Comparison of ENCODE assay signal across 6 cellular contexts in genomic region chr3:46964038-46964590, GRCh38. TPM values are rescaled to one million over a fixed set of nuclear protein-coding genes. Genes with fewer than 3 reads are reported as not detected.
DNase-seq lines count a peak whose midpoint lies in the region; ATAC-seq, FAIRE-seq and TF ChIP-seq lines count a peak whose summit lies in the region.
"Not testable (repeated sequence)": the region's sequence is repeated elsewhere in the genome, so short reads cannot be mapped to it uniquely, and the experiment has no call there.

No MANE protein-coding gene starts in this region.

- FAIRE-seq in kidney (lab: Jason Lieb, UNC), result not testable (repeated sequence)

- POLR2A ChIA-PET in Panc1 (lab: Charles Lee), result not testable (repeated sequence)

- CTCF ChIA-PET in Panc1 (lab: Charles Lee), result not testable (repeated sequence)

- not testable (repeated sequence) for ATAC-seq in Panc1

- not testable (repeated sequence) for H3K9me3 ChIP-seq in Panc1 (ENCODE audit: control insufficient read depth, insufficient read depth, low read depth, low read length); kidney (ENCODE audit: control insufficient read depth in 1 of 2, low read length in 2 of 2); thyroid gland

- H3K36me3 ChIP-seq in Panc1 (ENCODE audit: control insufficient read depth, insufficient read depth, low read length); kidney (ENCODE audit: control insufficient read depth in 1 of 2, insufficient read depth in 2 of 2, low read length in 2 of 2); thyroid gland: not testable (repeated sequence)

- H3K27ac Mint-ChIP-seq in chondrocyte (ENCODE audit: unreplicated experiment), result not testable (repeated sequence)

- intact Hi-C loops in Panc1 (cut with micrococcal nuclease; ENCODE audit: unreplicated experiment); kidney (cut with DNase I); posterior vena cava (cut with DNase I); thyroid gland (cut with DNase I): not testable (repeated sequence)

- H3K4me3 Mint-ChIP-seq in chondrocyte (ENCODE audit: unreplicated experiment), result not testable (repeated sequence)

- 75 to 91% methylated on average over 16 to 21 of the region's 36 CpGs for WGBS in thyroid gland, 2 donors

- not testable (repeated sequence) for H3K27me3 ChIP-seq in HL-60 (ENCODE audit: insufficient read depth, poor library complexity, severe bottlenecking); Panc1 (ENCODE audit: control insufficient read depth, insufficient read depth, low read length); thyroid gland

- H3K9ac ChIP-seq in kidney (ENCODE audit: low read length in 2 of 2), result not testable (repeated sequence)

- BruUV-seq in Panc1 (replicated peaks; lab: Mats Ljungman, UMichigan), result TSS peak; percentile 28

- H3K9me3 Mint-ChIP-seq in chondrocyte (ENCODE audit: low read depth), result not testable (repeated sequence)

- not testable (repeated sequence) for H3K4me1 ChIP-seq in Panc1 (ENCODE audit: control insufficient read depth, insufficient read depth, low read length)
- H3K4me1 ChIP-seq in kidney (ENCODE audit: control insufficient read depth in 1 of 2, insufficient read depth in 1 of 2, low read depth in 1 of 2, low read length in 2 of 2), result peaks cover 44 to 53% of the 10 kb centered on the region in 2 donors
- H3K4me1 ChIP-seq in thyroid gland, result peaks cover 78 to 85% of the 10 kb centered on the region in 2 donors

- not testable (repeated sequence) for DNase-seq in HL-60 (ENCODE audit: low read depth in 1 of 2, low spot score in 1 of 2); Panc1 (ENCODE audit: low read depth, low spot score); thyroid gland
- DNase-seq in chondrocyte (ENCODE audit: low spot score) (peak; percentile 36), kidney (peak; percentile 66), posterior vena cava (ENCODE audit: low spot score) (peak; percentile 14)

- TF ChIP-seq POLR2A in thyroid gland (IDR thresholded peaks at IDR 0.05), result not testable (repeated sequence)

- TF ChIP-seq CTCF in HL-60 (IDR thresholded peaks at IDR 0.05; ENCODE audit: insufficient read depth, low read length); Panc1 (IDR thresholded peaks at IDR 0.05); chondrocyte (IDR thresholded peaks at IDR 0.05); kidney (IDR thresholded peaks at IDR 0.05; ENCODE audit: borderline replicate concordance, extremely low read depth, insufficient read depth); thyroid gland (IDR thresholded peaks at IDR 0.05): not testable (repeated sequence)

- not testable (repeated sequence) for H3K4me3 ChIP-seq in HL-60 (replicated peaks; ENCODE audit: insufficient read depth, low read length); Panc1 (ENCODE audit: low read depth in 2 of 2, low read length in 2 of 2); kidney (ENCODE audit: low read length in 2 of 2); thyroid gland (replicated peaks in 1 of 3)

- peaks cover 49% of the 10 kb centered on the region for H3K4me1 Mint-ChIP-seq in chondrocyte (ENCODE audit: low read depth)

- in situ Hi-C loops in Panc1 (cut with HindIII; ENCODE audit: low pct_unique_long_range_greater_than_20kb, low sequenced_read_pairs), result not testable (repeated sequence)

- H3K36me3 Mint-ChIP-seq in chondrocyte (ENCODE audit: low read depth), result not testable (repeated sequence)

- not testable (repeated sequence) for H3K27me3 Mint-ChIP-seq in chondrocyte (ENCODE audit: low read depth)

- H3K27ac ChIP-seq in HL-60 (replicated peaks), result peak overlapping the region; percentile 75
- not testable (repeated sequence) for H3K27ac ChIP-seq in Panc1 (ENCODE audit: low read length); kidney (ENCODE audit: low read depth in 2 of 2, low read length in 2 of 2)
- peak overlapping the region; percentile 66 to 82 (median 79) for H3K27ac ChIP-seq in thyroid gland

RNA-seq across cellular contexts. Expression of gene CCDC12, which starts 12.4 kb away (rescaled TPM):
- 35.5 TPM for total RNA-seq in Panc1 (2021; ENCODE audit: unreplicated experiment)
- 54.3 TPM for polyA plus RNA-seq in Panc1 (2012; ENCODE audit: insufficient read length)
- total RNA-seq in chondrocyte, result 21.8 to 23.3 TPM (median 22.3 TPM) in 3 replicates
- 59.7 TPM for total RNA-seq in kidney
- polyA plus RNA-seq in kidney (ENCODE audit: insufficient read depth, low read depth, low replicate concordance), result 85.6 TPM
- total RNA-seq in posterior vena cava, result 10 to 100 TPM; 21.5 to 26.0 TPM
- 10 to 100 TPM; 43.2 to 60.6 (median 51.8) TPM for total RNA-seq in thyroid gland

RNA-seq across cellular contexts. Expression of gene NBEAL2, which starts 15.4 kb away (rescaled TPM):
- total RNA-seq in Panc1 (2021; ENCODE audit: unreplicated experiment), result 38.8 TPM
- polyA plus RNA-seq in Panc1 (2012; ENCODE audit: insufficient read length), result 46.2 TPM
- total RNA-seq in chondrocyte, result 15.9 to 18.1 TPM (median 16.5 TPM) in 3 replicates
- 82.8 TPM for total RNA-seq in kidney
- polyA plus RNA-seq in kidney (ENCODE audit: insufficient read depth, low read depth, low replicate concordance), result 25.7 TPM
- 10 to 100 TPM; 26.0 to 33.1 TPM for total RNA-seq in posterior vena cava
- total RNA-seq in thyroid gland, result 10 to 100 TPM; 19.4 to 38.6 (median 27.5) TPM
